1 cellular context compared by ENCODE assay signal in the genomic region with DNA sequence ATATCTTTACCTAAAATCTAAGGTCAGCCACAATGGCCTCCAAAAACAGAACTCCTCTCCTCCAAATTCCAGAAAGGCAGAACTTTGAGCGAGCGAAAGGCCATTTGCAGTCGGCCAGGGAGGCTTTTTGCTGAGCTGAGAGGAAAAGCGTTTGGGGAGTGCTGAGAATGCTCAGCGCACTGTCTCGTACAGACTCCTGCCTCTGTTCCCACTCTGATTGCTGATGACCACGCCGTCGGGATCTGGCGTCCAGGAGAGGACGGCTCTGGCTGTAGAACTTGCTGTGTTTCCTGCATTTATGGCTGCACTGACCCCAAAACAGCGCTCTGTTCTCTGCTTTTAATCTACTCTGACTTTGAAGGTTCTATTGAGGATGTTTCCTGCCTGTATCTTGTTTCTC.
TF ChIP-seq lines count a peak whose summit lies in the region.

No MANE protein-coding gene starts in this region.

TF ChIP-seq in liver, 16 proteins besides CTCF, POLR2A, EP300 and RAD21 (continued from another document):
- TF ChIP-seq, protein P1, sequence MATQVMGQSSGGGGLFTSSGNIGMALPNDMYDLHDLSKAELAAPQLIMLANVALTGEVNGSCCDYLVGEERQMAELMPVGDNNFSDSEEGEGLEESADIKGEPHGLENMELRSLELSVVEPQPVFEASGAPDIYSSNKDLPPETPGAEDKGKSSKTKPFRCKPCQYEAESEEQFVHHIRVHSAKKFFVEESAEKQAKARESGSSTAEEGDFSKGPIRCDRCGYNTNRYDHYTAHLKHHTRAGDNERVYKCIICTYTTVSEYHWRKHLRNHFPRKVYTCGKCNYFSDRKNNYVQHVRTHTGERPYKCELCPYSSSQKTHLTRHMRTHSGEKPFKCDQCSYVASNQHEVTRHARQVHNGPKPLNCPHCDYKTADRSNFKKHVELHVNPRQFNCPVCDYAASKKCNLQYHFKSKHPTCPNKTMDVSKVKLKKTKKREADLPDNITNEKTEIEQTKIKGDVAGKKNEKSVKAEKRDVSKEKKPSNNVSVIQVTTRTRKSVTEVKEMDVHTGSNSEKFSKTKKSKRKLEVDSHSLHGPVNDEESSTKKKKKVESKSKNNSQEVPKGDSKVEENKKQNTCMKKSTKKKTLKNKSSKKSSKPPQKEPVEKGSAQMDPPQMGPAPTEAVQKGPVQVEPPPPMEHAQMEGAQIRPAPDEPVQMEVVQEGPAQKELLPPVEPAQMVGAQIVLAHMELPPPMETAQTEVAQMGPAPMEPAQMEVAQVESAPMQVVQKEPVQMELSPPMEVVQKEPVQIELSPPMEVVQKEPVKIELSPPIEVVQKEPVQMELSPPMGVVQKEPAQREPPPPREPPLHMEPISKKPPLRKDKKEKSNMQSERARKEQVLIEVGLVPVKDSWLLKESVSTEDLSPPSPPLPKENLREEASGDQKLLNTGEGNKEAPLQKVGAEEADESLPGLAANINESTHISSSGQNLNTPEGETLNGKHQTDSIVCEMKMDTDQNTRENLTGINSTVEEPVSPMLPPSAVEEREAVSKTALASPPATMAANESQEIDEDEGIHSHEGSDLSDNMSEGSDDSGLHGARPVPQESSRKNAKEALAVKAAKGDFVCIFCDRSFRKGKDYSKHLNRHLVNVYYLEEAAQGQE (IDR thresholded peaks at IDR 0.05): no peak
- TF ChIP-seq, protein P2, sequence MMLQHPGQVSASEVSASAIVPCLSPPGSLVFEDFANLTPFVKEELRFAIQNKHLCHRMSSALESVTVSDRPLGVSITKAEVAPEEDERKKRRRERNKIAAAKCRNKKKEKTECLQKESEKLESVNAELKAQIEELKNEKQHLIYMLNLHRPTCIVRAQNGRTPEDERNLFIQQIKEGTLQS (IDR thresholded peaks at IDR 0.05): no peak
- no peak for TF ChIP-seq FOXA2 (IDR thresholded peaks at IDR 0.05)
- no peak for TF ChIP-seq SP1 (IDR thresholded peaks at IDR 0.05)
- TF ChIP-seq TAF1 (conservative IDR thresholded peaks at IDR 0.05): no peak
- TF ChIP-seq NR2F2 (IDR thresholded peaks at IDR 0.05): no peak
- TF ChIP-seq, protein P3, sequence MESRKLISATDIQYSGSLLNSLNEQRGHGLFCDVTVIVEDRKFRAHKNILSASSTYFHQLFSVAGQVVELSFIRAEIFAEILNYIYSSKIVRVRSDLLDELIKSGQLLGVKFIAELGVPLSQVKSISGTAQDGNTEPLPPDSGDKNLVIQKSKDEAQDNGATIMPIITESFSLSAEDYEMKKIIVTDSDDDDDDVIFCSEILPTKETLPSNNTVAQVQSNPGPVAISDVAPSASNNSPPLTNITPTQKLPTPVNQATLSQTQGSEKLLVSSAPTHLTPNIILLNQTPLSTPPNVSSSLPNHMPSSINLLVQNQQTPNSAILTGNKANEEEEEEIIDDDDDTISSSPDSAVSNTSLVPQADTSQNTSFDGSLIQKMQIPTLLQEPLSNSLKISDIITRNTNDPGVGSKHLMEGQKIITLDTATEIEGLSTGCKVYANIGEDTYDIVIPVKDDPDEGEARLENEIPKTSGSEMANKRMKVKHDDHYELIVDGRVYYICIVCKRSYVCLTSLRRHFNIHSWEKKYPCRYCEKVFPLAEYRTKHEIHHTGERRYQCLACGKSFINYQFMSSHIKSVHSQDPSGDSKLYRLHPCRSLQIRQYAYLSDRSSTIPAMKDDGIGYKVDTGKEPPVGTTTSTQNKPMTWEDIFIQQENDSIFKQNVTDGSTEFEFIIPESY (IDR thresholded peaks at IDR 0.05): no peak
- TF ChIP-seq HNF4G (IDR thresholded peaks at IDR 0.05): no peak
- no peak for TF ChIP-seq HNF4A (conservative IDR thresholded peaks at IDR 0.05)
- TF ChIP-seq YY1 (IDR thresholded peaks at IDR 0.05): no peak
- TF ChIP-seq, protein P4, sequence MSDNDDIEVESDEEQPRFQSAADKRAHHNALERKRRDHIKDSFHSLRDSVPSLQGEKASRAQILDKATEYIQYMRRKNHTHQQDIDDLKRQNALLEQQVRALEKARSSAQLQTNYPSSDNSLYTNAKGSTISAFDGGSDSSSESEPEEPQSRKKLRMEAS (IDR thresholded peaks at IDR 0.05): no peak
- TF ChIP-seq EGR1 (IDR thresholded peaks at IDR 0.05; ENCODE audit: low read depth in 2 of 2): no peak
- TF ChIP-seq GABPA (IDR thresholded peaks at IDR 0.05 in 1 of 2, conservative IDR thresholded peaks at IDR 0.05 in 1 of 2): no peak
